Comparison of ENCODE assay signal across 7 cellular contexts in the genomic region with DNA sequence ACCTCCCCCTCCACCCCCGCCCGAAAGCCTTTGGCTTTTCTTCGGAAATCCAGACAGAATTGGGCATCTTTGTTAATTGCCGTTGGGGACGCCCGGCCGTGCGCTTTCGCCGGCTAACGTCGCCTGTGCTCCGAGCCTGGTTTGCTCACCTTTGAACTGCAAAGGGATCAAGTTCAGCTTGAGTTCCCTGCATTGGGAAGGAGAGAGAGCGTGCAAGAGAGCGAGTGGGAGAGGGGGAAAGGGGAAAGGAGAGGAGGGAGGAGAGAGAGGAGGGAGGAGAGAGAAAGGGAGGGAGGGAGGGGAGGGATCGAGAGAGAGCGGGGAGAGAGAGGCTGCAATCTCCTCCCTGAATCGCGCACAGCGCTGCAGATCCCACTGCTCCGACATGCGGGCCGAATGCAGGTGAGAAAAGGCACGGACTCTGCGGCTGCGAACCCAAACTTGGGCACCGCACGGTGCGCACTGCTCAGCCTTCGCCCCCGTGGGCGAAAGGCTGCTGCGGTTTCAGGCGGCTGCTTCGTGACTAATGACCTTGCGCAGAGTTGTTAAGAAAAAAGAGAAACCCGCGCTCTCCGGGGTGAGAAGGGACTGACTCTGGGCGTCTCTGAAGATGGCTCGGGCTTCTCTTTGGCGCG. TPM values are rescaled to one million over a fixed set of nuclear protein-coding genes. Genes with fewer than 3 reads are reported as not detected.
A peak's percentile ranks its signal among the peaks of the same experiment; 100 is the strongest.
DNase-seq lines count a peak whose midpoint lies in the region; ATAC-seq and TF ChIP-seq lines count a peak whose summit lies in the region.

A gene with protein sequence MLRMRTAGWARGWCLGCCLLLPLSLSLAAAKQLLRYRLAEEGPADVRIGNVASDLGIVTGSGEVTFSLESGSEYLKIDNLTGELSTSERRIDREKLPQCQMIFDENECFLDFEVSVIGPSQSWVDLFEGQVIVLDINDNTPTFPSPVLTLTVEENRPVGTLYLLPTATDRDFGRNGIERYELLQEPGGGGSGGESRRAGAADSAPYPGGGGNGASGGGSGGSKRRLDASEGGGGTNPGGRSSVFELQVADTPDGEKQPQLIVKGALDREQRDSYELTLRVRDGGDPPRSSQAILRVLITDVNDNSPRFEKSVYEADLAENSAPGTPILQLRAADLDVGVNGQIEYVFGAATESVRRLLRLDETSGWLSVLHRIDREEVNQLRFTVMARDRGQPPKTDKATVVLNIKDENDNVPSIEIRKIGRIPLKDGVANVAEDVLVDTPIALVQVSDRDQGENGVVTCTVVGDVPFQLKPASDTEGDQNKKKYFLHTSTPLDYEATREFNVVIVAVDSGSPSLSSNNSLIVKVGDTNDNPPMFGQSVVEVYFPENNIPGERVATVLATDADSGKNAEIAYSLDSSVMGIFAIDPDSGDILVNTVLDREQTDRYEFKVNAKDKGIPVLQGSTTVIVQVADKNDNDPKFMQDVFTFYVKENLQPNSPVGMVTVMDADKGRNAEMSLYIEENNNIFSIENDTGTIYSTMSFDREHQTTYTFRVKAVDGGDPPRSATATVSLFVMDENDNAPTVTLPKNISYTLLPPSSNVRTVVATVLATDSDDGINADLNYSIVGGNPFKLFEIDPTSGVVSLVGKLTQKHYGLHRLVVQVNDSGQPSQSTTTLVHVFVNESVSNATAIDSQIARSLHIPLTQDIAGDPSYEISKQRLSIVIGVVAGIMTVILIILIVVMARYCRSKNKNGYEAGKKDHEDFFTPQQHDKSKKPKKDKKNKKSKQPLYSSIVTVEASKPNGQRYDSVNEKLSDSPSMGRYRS (N-terminal part only) (plus strand): TSS at position 349 of the 635 bp plus-strand sequence. CDS start 1,054 bp downstream, outside the sequence.

- TF ChIP-seq CTCF in brain (conservative IDR thresholded peaks at IDR 0.05): no peak

- H3K4me1 ChIP-seq in iPS-15b (ENCODE audit: control insufficient read depth, insufficient read depth, low read length): peaks cover 5% of the 10 kb centered on the region

- no peaks in the 10 kb centered on the region for H3K9me3 ChIP-seq in iPS-15b (ENCODE audit: control insufficient read depth, insufficient read depth, low read length)

- peaks cover 39% of the 10 kb centered on the region for H3K27me3 ChIP-seq in iPS-15b (ENCODE audit: control insufficient read depth, insufficient read depth, low read length)

- H3K36me3 ChIP-seq in iPS-15b (ENCODE audit: control insufficient read depth, insufficient read depth, low read length): no peaks in the 10 kb centered on the region

- H3K4me3 ChIP-seq in GM08714 (ENCODE audit: low read length): peak within 1 kb of the TSS; percentile 46
- H3K4me3 ChIP-seq in iPS-15b (ENCODE audit: low read depth, low read length): peak within 1 kb of the TSS; percentile 92

- H3K9me3 Mint-ChIP-seq in brain: peaks cover 0 to 3% (median 0%) of the 10 kb centered on the region in 5 experiments

- peaks cover 36% of the 10 kb centered on the region for H3K27me3 Mint-ChIP-seq in brain

- peak within 1 kb of the TSS; percentile 87 to 98 (median 93) for H3K4me3 Mint-ChIP-seq in brain

- no peak for ATAC-seq in GM18870 (IDR thresholded peaks at IDR 0.05; ENCODE audit: unreplicated experiment)

- DNase-seq in NCI-H1105 (lab: John Stamatoyannopoulos, UW): peak; percentile 27
- peak; percentile 13 for DNase-seq in renal cortical epithelial cell (ENCODE audit: low read depth)
- no peak for DNase-seq in stimulated activated CD4-positive, alpha-beta T cell treated with anti-CD3 and anti-CD28 coated beads, Interleukin-4, amount 100 ng/mL, for 4 hours

- peak within 1 kb of the TSS; percentile 65 for H3K9ac ChIP-seq in iPS-15b (ENCODE audit: low read depth, low read length)

- peaks cover 24% of the 10 kb centered on the region for H3K36me3 Mint-ChIP-seq in brain

- H3K27ac Mint-ChIP-seq in brain: peak within 1 kb of the TSS; percentile 77 to 99 (median 93)

- H3K4me1 Mint-ChIP-seq in brain: peaks cover 30% of the 10 kb centered on the region

RNA-seq across cellular contexts. Expression of the gene that starts here (rescaled TPM):
- 1.7 TPM for polyA plus RNA-seq in brain (ENCODE audit: insufficient read depth, low read depth, low replicate concordance)
- 0.94 and 4.0 TPM in 2 replicates for total RNA-seq in renal cortical epithelial cell

Comparison
In these comparisons a context has a peak if more than half of its experiments do, and no peak if none do; other contexts are left out.
1. DNase-seq: peak in NCI-H1105 (single experiment) and renal cortical epithelial cell (single experiment); none in stimulated activated CD4-positive, alpha-beta T cell treated with anti-CD3 and anti-CD28 coated beads, Interleukin-4, amount 100 ng/mL, for 4 hours (0 of 2).